ENCODE assay signal across 8 cellular contexts in the genomic region with DNA sequence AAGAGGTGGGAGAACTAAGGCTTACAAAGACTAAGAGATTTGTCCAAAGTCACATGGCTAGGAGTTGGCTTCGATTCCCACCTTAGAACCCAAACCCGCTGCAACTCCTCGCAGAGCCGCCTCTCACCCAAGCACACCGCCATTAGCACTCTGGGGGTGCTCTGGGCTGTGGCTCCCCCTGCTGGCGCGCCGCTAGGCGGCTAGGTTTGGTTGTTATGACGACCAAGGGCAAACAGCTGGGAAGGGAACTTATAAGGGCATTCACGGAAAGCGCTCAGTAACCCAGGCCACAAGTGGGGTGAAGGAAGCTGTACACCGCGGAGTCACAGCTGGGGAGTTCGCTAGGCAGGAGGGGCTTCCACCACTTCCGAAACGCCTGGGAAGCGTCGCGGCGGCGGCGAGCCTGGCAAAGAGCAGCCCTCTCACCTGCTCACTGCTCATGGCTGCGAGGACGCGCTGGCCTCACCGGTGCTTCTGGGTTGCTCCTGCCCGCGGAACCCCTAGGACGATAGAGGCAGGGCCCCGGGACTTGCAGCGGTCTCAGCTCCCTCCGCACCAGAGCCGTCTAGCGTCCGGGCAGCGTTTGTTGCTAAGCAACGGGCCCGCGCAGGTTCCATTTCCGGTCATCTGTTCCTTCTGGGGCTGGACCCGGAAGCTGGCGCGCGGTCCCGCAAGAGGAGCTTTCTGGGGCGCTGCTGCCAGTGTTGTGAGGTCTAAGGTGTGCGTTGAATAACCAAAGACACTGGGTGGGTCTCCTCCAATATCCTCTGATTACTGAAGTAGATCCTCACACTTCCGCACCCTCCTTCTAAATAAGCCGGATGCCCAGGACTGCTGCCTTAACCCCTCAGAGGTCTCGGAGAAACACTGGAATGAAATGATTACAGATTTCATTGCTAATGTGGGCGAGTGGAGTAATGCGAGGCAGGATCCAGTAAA. TPM values are rescaled to one million over a fixed set of nuclear protein-coding genes. Genes with fewer than 3 reads are reported as not detected.
DNase-seq lines count a peak whose midpoint lies in the region; ATAC-seq and TF ChIP-seq lines count a peak whose summit lies in the region.

A gene (minus strand): TSS at position 567 of the 939 bp plus-strand sequence. CDS start 126 bp downstream, at position 441.

- no peaks in the 10 kb centered on the region for H3K9me3 ChIP-seq in OCI-LY7 (ENCODE audit: low read length)

- TF ChIP-seq CTCF in OCI-LY7 (conservative IDR thresholded peaks at IDR 0.05; ENCODE audit: low read length), result peak; percentile 96

- no peaks in the 10 kb centered on the region for H3K36me3 Mint-ChIP-seq in IgD-negative memory B cell

- peak; percentile 99 for ATAC-seq in GM21529 (IDR thresholded peaks at IDR 0.05; ENCODE audit: unreplicated experiment)

- no peaks in the 10 kb centered on the region for H3K9me2 ChIP-seq in OCI-LY7 (ENCODE audit: insufficient read depth, low read length)

- H3K27ac Mint-ChIP-seq in IgD-negative memory B cell, result peak within 1 kb of the TSS; percentile 78 to 91 (median 90)

- no peaks in the 10 kb centered on the region for H4K20me1 ChIP-seq in OCI-LY7 (ENCODE audit: insufficient read depth, low read length)

- CTCF ChIA-PET in OCI-LY7 (lab: Charles Lee; ENCODE audit: unreplicated experiment), result interaction anchor here (0.9 to 1.4 kb wide), 2 partner anchors 10 to 406 kb away, joined by 4 to 6 read pairs; no protein-coding TSS in a partner anchor

- H3K4me3 ChIP-seq in OCI-LY7 (ENCODE audit: low read depth, low read length, poor library complexity, severe bottlenecking), result peak within 1 kb of the TSS; percentile 67

- H3K36me3 ChIP-seq in OCI-LY7 (ENCODE audit: insufficient read depth, low read length), result no peaks in the 10 kb centered on the region

- H3K4me2 ChIP-seq in OCI-LY7 (ENCODE audit: low read length), result peak within 1 kb of the TSS; percentile 76

- intact Hi-C loops in OCI-LY7 (cut with micrococcal nuclease; ENCODE audit: unreplicated experiment), result loop anchor here (2.0 to 10.0 kb wide), 5 partner anchors 268 to 666 kb away; a partner anchor contains a TSS

- peak; percentile 65 for DNase-seq in DMS153 (lab: John Stamatoyannopoulos, UW)
- DNase-seq in OCI-LY7 (ENCODE audit: low spot score), result peak; percentile 81
- peak; percentile 89 for DNase-seq in activated T-cell treated with anti-CD3 and anti-CD28 coated beads for 48 hours (ENCODE audit: low read depth)
- DNase-seq in erythroblast (lab: John Stamatoyannopoulos, UW), result peak; percentile 79 to 81
- DNase-seq in mucosa of gallbladder (ENCODE audit: low spot score), result peak; percentile 94
- peak; percentile 81 for DNase-seq in stimulated activated CD8-positive, alpha-beta memory T cell treated with anti-CD3 and anti-CD28 coated beads, Interleukin-4, amount 100 ng/mL, for 24 hours (ENCODE audit: low read depth)

- H3K27ac ChIP-seq in OCI-LY7 (ENCODE audit: low read depth, low read length, poor library complexity, severe bottlenecking), result no peak within 1 kb of the TSS

- no peaks in the 10 kb centered on the region for H3K9me3 Mint-ChIP-seq in IgD-negative memory B cell

- no peak for TF ChIP-seq POLR2A in erythroblast (IDR thresholded peaks at IDR 0.05; ENCODE audit: low read length)

- POLR2A ChIA-PET in OCI-LY7 (lab: Charles Lee), result interaction anchor here (0.6 to 1.5 kb wide), 5 partner anchors 10 to 314 kb away, joined by 3 to 4 read pairs (median 3); no protein-coding TSS in a partner anchor

- peaks cover 6% of the 10 kb centered on the region for H3K27me3 Mint-ChIP-seq in IgD-negative memory B cell

- H3K4me3 Mint-ChIP-seq in IgD-negative memory B cell, result peak within 1 kb of the TSS; percentile 84 to 94 (median 88)

- BruUV-seq in OCI-LY7 (replicated peaks; lab: Mats Ljungman, UMichigan), result no TSS peak

- H2AFZ ChIP-seq in OCI-LY7 (ENCODE audit: low read length), result peak within 1 kb of the TSS; percentile 71; the same call in 1 of the 2 replicates

- no peaks in the 10 kb centered on the region for H3K79me2 ChIP-seq in OCI-LY7 (ENCODE audit: insufficient read depth, low read depth, low read length)

- peaks cover 5% of the 10 kb centered on the region for H3K4me1 ChIP-seq in OCI-LY7 (ENCODE audit: insufficient read depth, low read length, poor library complexity, severe bottlenecking)

- H3K4me1 Mint-ChIP-seq in IgD-negative memory B cell, result peaks cover 10 to 15% (median 13%) of the 10 kb centered on the region in 3 donors

RNA-seq across cellular contexts. Expression of the gene that starts here (rescaled TPM):
- 0.11 TPM for polyA plus RNA-seq in IgD-negative memory B cell
- not detected in 2 replicates for total RNA-seq in OCI-LY7 (2014; rRNA removed; shearing (Covaris generic))
- total RNA-seq in OCI-LY7 (2022) (not detected in 2 replicates), mucosa of gallbladder (5.0 TPM)

Comparison
In these comparisons a context has a peak if more than half of its experiments do, and no peak if none do; other contexts are left out.
1. Peak in DNase-seq, H3K4me3 ChIP-seq and H3K4me2 ChIP-seq in OCI-LY7; RNA of the gene not detected or under 1 TPM.